23 cellular contexts compared by ENCODE assay signal in genomic region chr2:71951718-71952404, GRCh38.
"Had no signal": no experiment of that assay in that cellular context is flagged by ENCODE, and none has a peak within 500 bp of the region (broad histone marks: within the 10 kb centered on the region; RNA-seq: fewer than 3 reads in every experiment).

No MANE protein-coding gene starts in this region.

- H3K27me3 Mint-ChIP-seq: activated naive CD4-positive, alpha-beta T cell treated with anti-CD3 and anti-CD28 coated beads, Interleukin-2, amount 10 ng/mL, durations not matched to agents 7 days and 5 days; activated naive CD8-positive, alpha-beta T cell treated with anti-CD3 and anti-CD28 coated beads, Interleukin-2, amount 10 ng/mL, durations not matched to agents 7 days and 5 days had no signal

- DNase-seq: activated CD4-positive, alpha-beta T cell treated with anti-CD3 and anti-CD28 coated beads for 48 hours; activated CD4-positive, alpha-beta T cell treated with anti-CD3 and anti-CD28 coated beads, Interleukin-2, amount 50 U/mL, for 48 hours; activated CD8-positive, alpha-beta memory T cell treated with anti-CD3 and anti-CD28 coated beads, Interleukin-2, amount 50 U/mL, for 48 hours; activated gamma-delta T cell; activated naive CD4-positive, alpha-beta T cell treated with anti-CD3 and anti-CD28 coated beads, Interleukin-2, amount 10 ng/mL, durations not matched to agents 7 days and 5 days; activated naive CD8-positive, alpha-beta T cell treated with anti-CD3 and anti-CD28 coated beads, Interleukin-2, amount 10 ng/mL, durations not matched to agents 7 days and 5 days; activated T-cell treated with anti-CD3 and anti-CD28 coated beads, Interleukin-2, amount 50 U/mL, for 24 hours; brain microvascular endothelial cell; central memory CD4-positive, alpha-beta T cell; naive thymus-derived CD8-positive, alpha-beta T cell; nucleus accumbens; pancreas; psoas muscle; spleen; stimulated activated naive CD4-positive, alpha-beta T cell; T-helper 17 cell; T1000; testis; transverse colon; WERI-Rb-1 had no signal

- H3K4me1 ChIP-seq: pancreas, transverse colon had no signal

- H3K36me3 Mint-ChIP-seq: activated naive CD4-positive, alpha-beta T cell treated with anti-CD3 and anti-CD28 coated beads, Interleukin-2, amount 10 ng/mL, durations not matched to agents 7 days and 5 days; activated naive CD8-positive, alpha-beta T cell treated with anti-CD3 and anti-CD28 coated beads, Interleukin-2, amount 10 ng/mL, durations not matched to agents 7 days and 5 days; memory B cell had no signal

- H3K9me3 ChIP-seq: pancreas, psoas muscle, testis had no signal

- H3K4me1 Mint-ChIP-seq: activated naive CD4-positive, alpha-beta T cell treated with anti-CD3 and anti-CD28 coated beads, Interleukin-2, amount 10 ng/mL, durations not matched to agents 7 days and 5 days; activated naive CD8-positive, alpha-beta T cell treated with anti-CD3 and anti-CD28 coated beads, Interleukin-2, amount 10 ng/mL, durations not matched to agents 7 days and 5 days; memory B cell; naive thymus-derived CD8-positive, alpha-beta T cell; neural crest cell; T-helper 17 cell had no signal

- H3K27ac Mint-ChIP-seq: activated naive CD4-positive, alpha-beta T cell treated with anti-CD3 and anti-CD28 coated beads, Interleukin-2, amount 10 ng/mL, durations not matched to agents 7 days and 5 days; activated naive CD8-positive, alpha-beta T cell treated with anti-CD3 and anti-CD28 coated beads, Interleukin-2, amount 10 ng/mL, durations not matched to agents 7 days and 5 days; activated T-cell treated with anti-CD3 and anti-CD28 coated beads, Interleukin-2, amount 50 U/mL, for 24 hours; memory B cell; naive thymus-derived CD8-positive, alpha-beta T cell; T-helper 17 cell had no signal

- H3K27me3 ChIP-seq: brain microvascular endothelial cell, pancreas, spleen, testis, transverse colon had no signal

- H3K4me3 ChIP-seq: pancreas, psoas muscle, spleen, testis, transverse colon had no signal

- H3K27ac ChIP-seq: brain microvascular endothelial cell, pancreas, psoas muscle, testis, transverse colon, WERI-Rb-1 had no signal

- ATAC-seq: activated CD4-positive, CD25-positive, alpha-beta regulatory T cell treated with anti-CD3 and anti-CD28 coated beads, Interleukin-2, amount 50 U/mL, for 24 hours; naive thymus-derived CD8-positive, alpha-beta T cell; T-helper 17 cell had no signal

- H3K4me3 Mint-ChIP-seq: activated naive CD4-positive, alpha-beta T cell treated with anti-CD3 and anti-CD28 coated beads, Interleukin-2, amount 10 ng/mL, durations not matched to agents 7 days and 5 days; activated naive CD8-positive, alpha-beta T cell treated with anti-CD3 and anti-CD28 coated beads, Interleukin-2, amount 10 ng/mL, durations not matched to agents 7 days and 5 days; activated T-cell treated with anti-CD3 and anti-CD28 coated beads, Interleukin-2, amount 50 U/mL, for 24 hours; memory B cell; naive thymus-derived CD8-positive, alpha-beta T cell; neural crest cell; T-helper 17 cell had no signal

- H3K36me3 ChIP-seq: brain microvascular endothelial cell, pancreas, spleen, transverse colon, WERI-Rb-1 had no signal
